In genomic region chr5:139711852-139712171, GRCh38 we compare ENCODE assay signal across 8 cellular contexts.
A peak's percentile ranks its signal among the peaks of the same experiment; 100 is the strongest.
DNase-seq lines count a peak whose midpoint lies in the region; ATAC-seq and TF ChIP-seq lines count a peak whose summit lies in the region.

No MANE protein-coding gene starts in this region.

- H3K4me2 ChIP-seq in smooth muscle cell: peak overlapping the region; percentile 98

- H3K27me3 ChIP-seq in smooth muscle cell (ENCODE audit: low read depth): no peaks in the 10 kb centered on the region

- H3K36me3 ChIP-seq in smooth muscle cell (ENCODE audit: low read depth): no peaks in the 10 kb centered on the region

- TF ChIP-seq CTCF in smooth muscle cell (IDR thresholded peaks at IDR 0.05; ENCODE audit: borderline replicate concordance, insufficient read depth, poor library complexity, severe bottlenecking): no peak

- WGBS in smooth muscle cell (ENCODE audit: low lambda C conversion rate): 9% methylated on average over 17 of the region's 19 CpGs

- peak overlapping the region; percentile 81 for H3K4me3 Mint-ChIP-seq in T-helper 17 cell

- intact Hi-C loops in left ventricle myocardium superior (cut with micrococcal nuclease): no loop called here

- peak overlapping the region; percentile 70 for H3K4me3 ChIP-seq in smooth muscle cell

- peaks cover 11% of the 10 kb centered on the region for H3K27me3 Mint-ChIP-seq in T-helper 17 cell

- peaks cover 22% of the 10 kb centered on the region for H3K4me1 Mint-ChIP-seq in T-helper 17 cell

- no peaks in the 10 kb centered on the region for H4K20me1 ChIP-seq in smooth muscle cell (ENCODE audit: low read depth)

- H3K79me2 ChIP-seq in smooth muscle cell (ENCODE audit: low read depth): no peaks in the 10 kb centered on the region

- H3K4me1 ChIP-seq in smooth muscle cell (ENCODE audit: low read depth): peaks cover 38% of the 10 kb centered on the region

- ATAC-seq in T-helper 17 cell (no peak), left ventricle myocardium superior (no peak), HG03571 (IDR thresholded peaks at IDR 0.05; ENCODE audit: unreplicated experiment) (no peak), HG03342 (IDR thresholded peaks at IDR 0.05; ENCODE audit: unreplicated experiment) (no peak)

- H3K9ac ChIP-seq in smooth muscle cell (ENCODE audit: low read depth): peak overlapping the region; percentile 95

- peak; percentile 13 for DNase-seq in NCI-H2196 (lab: John Stamatoyannopoulos, UW; ENCODE audit: unreplicated experiment)
- no peak for DNase-seq in NCI-H2196 treated with DMSO at 0.1 percent for 48 hours (lab: John Stamatoyannopoulos, UW; ENCODE audit: unreplicated experiment)
- no peak for DNase-seq in T-helper 17 cell
- DNase-seq in left ventricle myocardium superior: peak; percentile 46
- DNase-seq in smooth muscle cell (lab: John Stamatoyannopoulos, UW; ENCODE audit: unreplicated experiment): no peak
- no peak for DNase-seq in GM19240 (ENCODE audit: insufficient read length, low spot score)

- H3F3A ChIP-seq in smooth muscle cell (ENCODE audit: low read depth): peaks cover 11% of the 10 kb centered on the region

- no peak overlapping the region for H3K27ac Mint-ChIP-seq in T-helper 17 cell

- peak overlapping the region; percentile 36 for H2AFZ ChIP-seq in smooth muscle cell (ENCODE audit: low read depth)

- peak overlapping the region; percentile 91 for H3K27ac ChIP-seq in smooth muscle cell (ENCODE audit: low read depth)

- no peaks in the 10 kb centered on the region for H3K36me3 Mint-ChIP-seq in T-helper 17 cell (ENCODE audit: low read depth)

- no peaks in the 10 kb centered on the region for H3K9me3 ChIP-seq in T-helper 17 cell (ENCODE audit: control insufficient read depth, low read length, poor library complexity, severe bottlenecking)
- no peaks in the 10 kb centered on the region for H3K9me3 ChIP-seq in smooth muscle cell (replicated peaks; ENCODE audit: low read depth)

Comparison
In these comparisons a context has a peak if more than half of its experiments do, and no peak if none do; other contexts are left out.
1. DNase-seq: peak in NCI-H2196 (single experiment) and left ventricle myocardium superior (single experiment); none in NCI-H2196 treated with DMSO at 0.1 percent for 48 hours (single experiment), T-helper 17 cell (0 of 3), smooth muscle cell (single experiment) and GM19240 (single experiment).